Comparison of ENCODE assay signal across 16 cellular contexts in the genomic region with DNA sequence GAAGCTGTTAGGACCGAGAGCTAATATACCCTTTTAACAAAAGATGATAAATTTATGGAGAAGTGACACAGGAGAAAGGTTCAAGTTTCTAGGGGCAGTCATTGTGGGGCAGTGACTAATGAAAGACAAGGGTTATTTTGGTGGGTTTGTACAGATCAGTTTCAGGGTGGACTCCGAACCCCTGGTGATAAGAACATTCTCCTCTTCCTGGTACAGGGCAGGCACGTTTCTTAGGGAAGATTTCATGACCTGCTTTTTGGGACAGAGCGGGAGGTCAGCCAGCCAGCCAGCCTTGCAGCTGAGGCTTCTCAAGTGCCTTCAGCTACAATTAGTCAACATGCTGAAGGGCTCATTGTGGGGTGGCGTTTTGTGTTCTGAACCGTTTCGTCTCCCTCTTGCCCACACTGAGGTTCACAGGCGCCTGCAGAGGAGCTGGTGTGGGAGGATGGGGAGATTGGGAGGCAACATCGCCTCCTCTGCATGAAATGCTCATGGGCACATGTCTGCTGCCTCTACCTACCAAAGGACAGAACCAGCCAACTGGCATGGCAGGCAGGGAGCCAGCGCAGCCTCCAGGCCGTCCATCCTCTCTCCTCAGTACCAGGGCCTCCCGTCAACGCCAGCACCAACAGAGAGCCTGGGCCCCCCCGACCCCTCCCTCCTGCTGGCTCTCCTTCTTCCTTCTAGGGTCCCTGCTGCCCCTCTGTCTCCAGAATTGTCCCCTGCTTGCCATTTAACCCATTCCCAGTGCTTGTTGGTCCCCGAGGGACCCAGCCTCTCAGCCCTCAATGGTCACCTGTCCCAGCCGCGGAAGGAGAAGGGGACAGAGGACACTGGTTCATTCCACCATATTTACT. TPM values are rescaled to one million over a fixed set of nuclear protein-coding genes. Genes with fewer than 3 reads are reported as not detected.
A peak's percentile ranks its signal among the peaks of the same experiment; 100 is the strongest.
DNase-seq lines count a peak whose midpoint lies in the region; ATAC-seq and TF ChIP-seq lines count a peak whose summit lies in the region.
"Had no signal": no experiment of that assay in that cellular context is flagged by ENCODE, and none has a peak within 500 bp of the region (broad histone marks: within the 10 kb centered on the region; RNA-seq: fewer than 3 reads in every experiment).

No MANE protein-coding gene starts in this region.

- no peaks in the 10 kb centered on the region for H3K27me3 ChIP-seq in H9 (ENCODE audit: insufficient read depth, low read length)
- no peaks in the 10 kb centered on the region for H3K27me3 ChIP-seq in gastrocnemius medialis
- H3K27me3 ChIP-seq in transverse colon, result no peaks in the 10 kb centered on the region

- H3K4me3 Mint-ChIP-seq in H9 (no peak overlapping the region), WTC11 (no peak overlapping the region)
- H3K4me3 Mint-ChIP-seq: activated naive CD4-positive, alpha-beta T cell treated with anti-CD3 and anti-CD28 coated beads, Interleukin-2, amount 10 ng/mL, durations not matched to agents 7 days and 5 days; natural killer cell treated with Interleukin-12 subunit alpha and Interleukin-12 subunit beta and Interleukin-15 and Interleukin-18, amount 100 ng/mL, for 72 hours had no signal

- TF ChIP-seq CTCF in H9 (conservative IDR thresholded peaks at IDR 0.05) (no peak), WTC11 (IDR thresholded peaks at IDR 0.05) (no peak), gastrocnemius medialis (IDR thresholded peaks at IDR 0.05 in 4 of 5, conservative IDR thresholded peaks at IDR 0.05 in 1 of 5) (no peak), transverse colon (IDR thresholded peaks at IDR 0.05) (no peak)

- H3K36me3 Mint-ChIP-seq in H9 (ENCODE audit: insufficient read depth in 1 of 3, low read depth in 3 of 3), result peaks cover 0 to 10% (median 1%) of the 10 kb centered on the region in 3 experiments; a peak in 4 of 7 replicates
- H3K36me3 Mint-ChIP-seq in WTC11, result no peaks in the 10 kb centered on the region; the same call in 1 of the 2 replicates
- H3K36me3 Mint-ChIP-seq: activated naive CD4-positive, alpha-beta T cell treated with anti-CD3 and anti-CD28 coated beads, Interleukin-2, amount 10 ng/mL, durations not matched to agents 7 days and 5 days; natural killer cell treated with Interleukin-12 subunit alpha and Interleukin-12 subunit beta and Interleukin-15 and Interleukin-18, amount 100 ng/mL, for 72 hours had no signal

- no peak overlapping the region for H2BK20ac ChIP-seq in H9 (ENCODE audit: low read depth, low read length, poor library complexity, severe bottlenecking)

- H3K4me1 Mint-ChIP-seq in H9 (peaks cover 28 to 30% of the 10 kb centered on the region in 2 experiments), WTC11 (peaks cover 38% of the 10 kb centered on the region)

- no peak overlapping the region for H3K4me2 ChIP-seq in H9 (ENCODE audit: insufficient read depth, insufficient read length, low read length)

- H3K4me3 ChIP-seq in gastrocnemius medialis (no peak overlapping the region), transverse colon (no peak overlapping the region)
- H3K4me3 ChIP-seq: lung, SK-N-MC had no signal

- H3K4me1 ChIP-seq in H9 (ENCODE audit: insufficient read depth, low read length), result peaks cover 5% of the 10 kb centered on the region; the same call in 1 of the 2 replicates
- peaks cover 25 to 37% of the 10 kb centered on the region in 2 donors for H3K4me1 ChIP-seq in gastrocnemius medialis
- H3K4me1 ChIP-seq in transverse colon, result peaks cover 7 to 35% (median 24%) of the 10 kb centered on the region in 4 donors

- WGBS in H9 (ENCODE audit: extremely low coverage, insufficient read length, low lambda C conversion rate), result no CpG with 5 or more reads among the region's 17 CpGs
- WGBS in transverse colon (ENCODE audit: low coverage in 1 of 2), 2 donors, result 86 to 95% methylated on average over 4 to 17 of the region's 17 CpGs

- POLR2A ChIA-PET in WTC11 (lab: Charles Lee), result no interaction called here

- H3K27ac ChIP-seq in H9 (ENCODE audit: insufficient read length, low read depth, low read length) (no peak overlapping the region), gastrocnemius medialis (peak overlapping the region; percentile 90 to 99 (median 96)), transverse colon (no peak overlapping the region)
- H3K27ac ChIP-seq: SK-N-MC had no signal

- ATAC-seq in WTC11 (no peak), gastrocnemius medialis (no peak), GM19324 (IDR thresholded peaks at IDR 0.05; ENCODE audit: low FRiP score, unreplicated experiment) (no peak)
- ATAC-seq: natural killer cell treated with Interleukin-12 subunit alpha and Interleukin-12 subunit beta and Interleukin-15 and Interleukin-18, amount 100 ng/mL, for 72 hours had no signal

- in situ Hi-C loops in gastrocnemius medialis (cut with MboI; ENCODE audit: low sequenced_read_pairs in 4 of 4) (loop anchor here in 1 of 4 donors (25.0 kb wide), 1 partner anchor 674 kb away; no protein-coding TSS in a partner anchor), transverse colon (cut with MboI; ENCODE audit: low pct_ligation_motif_present in 1 of 4, low pct_unique_long_range_greater_than_20kb in 1 of 4, low sequenced_read_pairs in 3 of 4) (no loop called here)

- H3K23me2 ChIP-seq in H9 (ENCODE audit: insufficient read length, low read depth, low read length, poor library complexity, severe bottlenecking), result no peaks in the 10 kb centered on the region

- H3K56ac ChIP-seq in H9 (ENCODE audit: insufficient read length, low read depth, low read length), result no peak overlapping the region

- CTCF ChIA-PET in WTC11 (lab: Charles Lee), result interaction anchor here (0.6 kb wide), 2 partner anchors 8 to 206 kb away, joined by 3 read pairs; no protein-coding TSS in a partner anchor

- no peak overlapping the region for H2BK12ac ChIP-seq in H9 (ENCODE audit: insufficient read length, low read depth, low read length)

- no peak overlapping the region for H2BK120ac ChIP-seq in H9 (ENCODE audit: low read depth, low read length, poor library complexity, severe bottlenecking)

- no peaks in the 10 kb centered on the region for H3K79me2 ChIP-seq in H9 (ENCODE audit: insufficient read depth, low read length)

- H3K9me3 ChIP-seq in H9 (ENCODE audit: control insufficient read depth, low read depth, low read length) (no peaks in the 10 kb centered on the region), gastrocnemius medialis (no peaks in the 10 kb centered on the region), transverse colon (no peaks in the 10 kb centered on the region)

- DNase-seq in H9 (no peak), WTC11 (ENCODE audit: low spot score) (no peak), islet precursor cell (peak; percentile 50), gastrocnemius medialis (no peak), NOMO-1 treated with DMSO at 0.1 percent for 48 hours (lab: John Stamatoyannopoulos, UW; ENCODE audit: unreplicated experiment) (no peak), transverse colon (no peak)
- DNase-seq: activated CD8-positive, alpha-beta memory T cell treated with anti-CD3 and anti-CD28 coated beads, Interleukin-2, amount 50 U/mL, for 48 hours; activated naive CD4-positive, alpha-beta T cell treated with anti-CD3 and anti-CD28 coated beads, Interleukin-2, amount 10 ng/mL, durations not matched to agents 7 days and 5 days; AML-193; MM.1S; NCI-H1930; NCI-H510A treated with DMSO at 0.1 percent for 48 hours had no signal

- intact Hi-C loops in gastrocnemius medialis (cut with DNase I; ENCODE audit: low total_unique reads) (loop anchor here (1.0 to 5.0 kb wide), 2 partner anchors 11 to 46 kb away; a partner anchor contains a TSS), transverse colon (cut with DNase I; ENCODE audit: low total_unique reads) (no loop called here)

- no peak overlapping the region for H3K9ac ChIP-seq in H9 (ENCODE audit: extremely low read depth, insufficient read length, low read length)

- TF ChIP-seq EP300 in transverse colon (IDR thresholded peaks at IDR 0.05; ENCODE audit: low read depth), result no peak

- no peak overlapping the region for H2AK5ac ChIP-seq in H9 (ENCODE audit: insufficient read length, low read length)

- no peak overlapping the region for H2BK15ac ChIP-seq in H9 (ENCODE audit: low read depth, low read length)

- H4K8ac ChIP-seq in H9 (replicated peaks; ENCODE audit: insufficient read length, low read depth, low read length), result no peak overlapping the region

- no peak overlapping the region for H2AFZ ChIP-seq in H9 (ENCODE audit: low read length)

- H2BK5ac ChIP-seq in H9 (ENCODE audit: insufficient read length, low read length), result no peak overlapping the region

- H3K79me1 ChIP-seq in H9 (ENCODE audit: insufficient read depth, low read depth, low read length, poor library complexity, severe bottlenecking), result no peaks in the 10 kb centered on the region

- H3K14ac ChIP-seq in H9 (ENCODE audit: insufficient read depth, low read length), result no peak overlapping the region

- H3K27me3 Mint-ChIP-seq in H9 (ENCODE audit: low read depth) (no peaks in the 10 kb centered on the region), WTC11 (ENCODE audit: low read depth) (no peaks in the 10 kb centered on the region)
- H3K27me3 Mint-ChIP-seq: natural killer cell treated with Interleukin-12 subunit alpha and Interleukin-12 subunit beta and Interleukin-15 and Interleukin-18, amount 100 ng/mL, for 72 hours had no signal

- H3K27ac Mint-ChIP-seq in H9 (peak overlapping the region in 2 of 3 experiments; percentile 51 to 59; a peak in 2 of 7 replicates), WTC11 (peak overlapping the region; percentile 73)
- H3K27ac Mint-ChIP-seq: activated naive CD4-positive, alpha-beta T cell treated with anti-CD3 and anti-CD28 coated beads, Interleukin-2, amount 10 ng/mL, durations not matched to agents 7 days and 5 days; natural killer cell treated with Interleukin-12 subunit alpha and Interleukin-12 subunit beta and Interleukin-15 and Interleukin-18, amount 100 ng/mL, for 72 hours had no signal

- H4K91ac ChIP-seq in H9 (ENCODE audit: insufficient read length, low read depth, low read length), result no peak overlapping the region

- no peak overlapping the region for H3K4ac ChIP-seq in H9 (ENCODE audit: low read depth, low read length)

- H4K20me1 ChIP-seq in H9 (ENCODE audit: control insufficient read depth, insufficient read depth, insufficient read length), result no peaks in the 10 kb centered on the region

- H3K9me3 Mint-ChIP-seq in H9 (no peaks in the 10 kb centered on the region), WTC11 (no peaks in the 10 kb centered on the region)
- H3K9me3 Mint-ChIP-seq: activated naive CD4-positive, alpha-beta T cell treated with anti-CD3 and anti-CD28 coated beads, Interleukin-2, amount 10 ng/mL, durations not matched to agents 7 days and 5 days; natural killer cell treated with Interleukin-12 subunit alpha and Interleukin-12 subunit beta and Interleukin-15 and Interleukin-18, amount 100 ng/mL, for 72 hours had no signal

- no peaks in the 10 kb centered on the region for H3K36me3 ChIP-seq in gastrocnemius medialis
- no peaks in the 10 kb centered on the region for H3K36me3 ChIP-seq in transverse colon

- no peak overlapping the region for H3K23ac ChIP-seq in H9 (ENCODE audit: insufficient read length, low read depth, low read length)

- no peak overlapping the region for H3T11ph ChIP-seq in H9 (ENCODE audit: low read length)

- no peak overlapping the region for H3K18ac ChIP-seq in H9 (ENCODE audit: insufficient read length, low read depth, low read length)

- H4K5ac ChIP-seq in H9 (ENCODE audit: insufficient read length, low read depth, low read length), result no peak overlapping the region

- TF ChIP-seq POLR2A in gastrocnemius medialis (IDR thresholded peaks at IDR 0.05), result no peak
- TF ChIP-seq POLR2A in transverse colon (IDR thresholded peaks at IDR 0.05), result no peak

RNA-seq across cellular contexts. Expression of a gene that starts 9.6 kb away (rescaled TPM):
- 38.7 and 39.2 TPM in 2 replicates for total RNA-seq in H9 (2021)
- 34.1 to 37.2 TPM (median 35.5 TPM) in 3 replicates for total RNA-seq in WTC11 (2021)
- 100 to 1,000 TPM; 347 to 634 (median 407) TPM for total RNA-seq in gastrocnemius medialis
- 10 to 100 TPM; 39.0 to 82.1 (median 62.2) TPM for total RNA-seq in transverse colon

RNA-seq across cellular contexts. Expression of a gene that starts 47.3 kb away (rescaled TPM):
- total RNA-seq in H9 (2021) (12.7 and 13.2 TPM in 2 replicates), WTC11 (2021) (26.4 to 30.6 TPM (median 29.1 TPM) in 3 replicates), gastrocnemius medialis (10 to 100 TPM; 11.0 to 33.6 (median 24.8) TPM), transverse colon (10 to 100 TPM; 24.7 to 83.4 (median 55.8) TPM)

Comparison
In these comparisons a context has a peak if more than half of its experiments do, and no peak if none do; other contexts are left out.
1. H3K27ac ChIP-seq: peak in gastrocnemius medialis (4 of 4); none in H9 (single experiment) and transverse colon (0 of 4).